Comparison of ENCODE assay signal across 22 cellular contexts in genomic region chr5:174223355-174223754, GRCh38.
"Had no signal": no experiment of that assay in that cellular context is flagged by ENCODE, and none has a peak within 500 bp of the region (broad histone marks: within the 10 kb centered on the region; RNA-seq: fewer than 3 reads in every experiment).

No MANE protein-coding gene starts in this region.

- ATAC-seq: activated CD8-positive, alpha-beta T cell treated with anti-CD3 and anti-CD28 coated beads, Interleukin-2, amount 10 ng/mL, durations not matched to agents 7 days and 5 days; Panc1; Right ventricle myocardium inferior; T-helper 17 cell had no signal

- DNase-seq: activated CD4-positive, alpha-beta T cell treated with anti-CD3 and anti-CD28 coated beads for 48 hours; activated CD4-positive, alpha-beta T cell treated with anti-CD3 and anti-CD28 coated beads, Interleukin-2, amount 50 U/mL, for 4 hours; activated CD4-positive, CD25-positive, alpha-beta regulatory T cell treated with anti-CD3 and anti-CD28 coated beads, Interleukin-2, amount 50 U/mL, for 72 hours; activated CD8-positive, alpha-beta memory T cell treated with anti-CD3 and anti-CD28 coated beads, Interleukin-2, amount 50 U/mL, for 48 hours; activated CD8-positive, alpha-beta T cell treated with anti-CD3 and anti-CD28 coated beads, Interleukin-2, amount 10 ng/mL, durations not matched to agents 7 days and 5 days; activated naive CD4-positive, alpha-beta T cell treated with anti-CD3 and anti-CD28 coated beads, Interleukin-2, amount 50 U/mL, for 16 hours; activated naive CD8-positive, alpha-beta T cell treated with anti-CD3 and anti-CD28 coated beads, Interleukin-2, amount 10 ng/mL, durations not matched to agents 7 days and 5 days; activated T-cell treated with anti-CD3 and anti-CD28 coated beads, Interleukin-2, amount 50 U/mL, for 1 hour; adrenal gland; anterior cingulate cortex; cerebellar nuclear complex; MM.1S; NCI-H1105 treated with DMSO at 0.1 percent for 48 hours; NCI-H1436 treated with DMSO at 0.1 percent for 48 hours; NCI-H187; NCI-H2081; RPMI8226; SJCRH30; T-helper 17 cell; T-helper 9 cell had no signal
